Comparison of ENCODE assay signal across 29 cellular contexts in genomic region chr5:106874531-106874930, GRCh38.
"Had no signal": no experiment of that assay in that cellular context is flagged by ENCODE, and none has a peak within 500 bp of the region (broad histone marks: within the 10 kb centered on the region; RNA-seq: fewer than 3 reads in every experiment).

No MANE protein-coding gene starts in this region.

- H3K27ac ChIP-seq: adrenal gland, breast epithelium, cardiac muscle cell, coronary artery, dorsolateral prefrontal cortex, WERI-Rb-1 had no signal

- FAIRE-seq: frontal cortex had no signal

- H3K9me3 ChIP-seq: adrenal gland had no signal

- ATAC-seq: activated CD4-positive, CD25-positive, alpha-beta regulatory T cell treated with anti-CD3 and anti-CD28 coated beads, Interleukin-2, amount 50 U/mL, for 24 hours; activated CD8-positive, alpha-beta T cell treated with anti-CD3 and anti-CD28 coated beads for 36 hours; activated naive CD8-positive, alpha-beta T cell treated with anti-CD3 and anti-CD28 coated beads, Interleukin-2, amount 50 U/mL, for 24 hours; activated T-cell treated with anti-CD3 and anti-CD28 coated beads, Interleukin-2, amount 50 U/mL, for 4 hours; activated T-helper 17 cell treated with anti-CD3 and anti-CD28 coated beads, Interleukin-2, amount 50 U/mL, for 72 hours; T-helper 17 cell had no signal

- DNase-seq: activated B cell treated with CpG ODN at 0.5 μM for 24 hours; activated CD4-positive, alpha-beta T cell treated with anti-CD3 and anti-CD28 coated beads for 48 hours; activated CD4-positive, alpha-beta T cell treated with anti-CD3 and anti-CD28 coated beads, Interleukin-2, amount 50 U/mL, for 1 hour; activated CD4-positive, alpha-beta T cell treated with anti-CD3 and anti-CD28 coated beads, Interleukin-2, amount 50 U/mL, for 48 hours; activated CD8-positive, alpha-beta memory T cell treated with anti-CD3 and anti-CD28 coated beads for 24 hours; activated CD8-positive, alpha-beta T cell treated with anti-CD3 and anti-CD28 coated beads for 36 hours; activated effector memory CD4-positive, alpha-beta T cell treated with Interleukin-2 at 50 U/mL for 16 hours; activated gamma-delta T cell treated with Interleukin-2 at 50 U/mL for 16 hours; activated naive CD4-positive, alpha-beta T cell treated with Interleukin-2 at 50 U/mL for 16 hours; activated naive CD8-positive, alpha-beta T cell treated with anti-CD3 and anti-CD28 coated beads for 36 hours; activated naive CD8-positive, alpha-beta T cell treated with anti-CD3 and anti-CD28 coated beads, Interleukin-2, amount 50 U/mL, for 24 hours; activated T-cell treated with anti-CD3 and anti-CD28 coated beads, Interleukin-2, amount 50 U/mL, for 4 hours; adrenal gland; amygdala; dorsolateral prefrontal cortex; effector memory CD4-positive, alpha-beta T cell; endodermal cell; foreskin fibroblast; head of caudate nucleus; T-helper 1 cell; T-helper 17 cell; T1000; WERI-Rb-1 had no signal

- H3K27me3 ChIP-seq: adrenal gland, breast epithelium, cardiac muscle cell, dorsolateral prefrontal cortex had no signal

- H3K4me1 ChIP-seq: adrenal gland, breast epithelium had no signal

- H3K4me3 ChIP-seq: adrenal gland, breast epithelium, cardiac muscle cell, coronary artery, dorsolateral prefrontal cortex had no signal

- H3K36me3 ChIP-seq: adrenal gland, breast epithelium, cardiac muscle cell, WERI-Rb-1 had no signal
